ENCODE assay signal across 4 cellular contexts in genomic region chr17:5130687-5131086, GRCh38. TPM values are rescaled to one million over a fixed set of nuclear protein-coding genes. Genes with fewer than 3 reads are reported as not detected.
"Had no signal": no experiment of that assay in that cellular context is flagged by ENCODE, and none has a peak within 500 bp of the region (broad histone marks: within the 10 kb centered on the region; RNA-seq: fewer than 3 reads in every experiment).

No MANE protein-coding gene starts in this region.

RNA-seq across cellular contexts. Expression of gene USP6, which starts 14.9 kb away (rescaled TPM):
- total RNA-seq: HT-29, MCF 10A, PC-3, SJCRH30 had no signal

RNA-seq across cellular contexts. Expression of gene ZFP3, which starts 52.4 kb away (rescaled TPM):
- total RNA-seq: MCF 10A had no signal
